In genomic region chr1:85584923-85585322, GRCh38 we compare ENCODE assay signal across 17 cellular contexts. TPM values are rescaled to one million over a fixed set of nuclear protein-coding genes. Genes with fewer than 3 reads are reported as not detected.
DNase-seq lines count a peak whose midpoint lies in the region; ATAC-seq, FAIRE-seq and TF ChIP-seq lines count a peak whose summit lies in the region.
"Had no signal": no experiment of that assay in that cellular context is flagged by ENCODE, and none has a peak within 500 bp of the region (broad histone marks: within the 10 kb centered on the region; RNA-seq: fewer than 3 reads in every experiment).

No MANE protein-coding gene starts in this region.

- DNase-seq in A673 (ENCODE audit: low spot score): no peak
- DNase-seq in choroid plexus epithelial cell (ENCODE audit: low read depth): peak; percentile 80
- DNase-seq in mesothelial cell of epicardium (ENCODE audit: low spot score in 2 of 2, unreplicated experiment in 2 of 2): no peak
- no peak for DNase-seq in D721Med (ENCODE audit: insufficient read length, low spot score)
- DNase-seq in activated naive CD8-positive, alpha-beta T cell treated with anti-CD3 and anti-CD28 coated beads, Interleukin-2, amount 50 U/mL, for 24 hours: no peak
- DNase-seq: activated T-cell treated with anti-CD3 and anti-CD28 coated beads, Interleukin-2, amount 50 U/mL, for 24 hours; anterior cingulate cortex; DMS53; immature natural killer cell; NCI-H526 treated with DMSO at 0.1 percent for 48 hours; SHP77 treated with DMSO at 0.1 percent for 48 hours had no signal

- ATAC-seq in HG03097 (IDR thresholded peaks at IDR 0.05; ENCODE audit: low FRiP score, unreplicated experiment): no peak
- ATAC-seq in GM21825 (IDR thresholded peaks at IDR 0.05; ENCODE audit: unreplicated experiment): no peak
- ATAC-seq in activated naive CD8-positive, alpha-beta T cell treated with anti-CD3 and anti-CD28 coated beads, Interleukin-2, amount 50 U/mL, for 24 hours: no peak
- ATAC-seq: activated CD4-positive, CD25-positive, alpha-beta regulatory T cell treated with anti-CD3 and anti-CD28 coated beads, Interleukin-2, amount 50 U/mL, for 24 hours had no signal

- no peak overlapping the region for H3K4me3 Mint-ChIP-seq in mesothelial cell of epicardium
- H3K4me3 Mint-ChIP-seq in activated naive CD8-positive, alpha-beta T cell treated with anti-CD3 and anti-CD28 coated beads, Interleukin-2, amount 50 U/mL, for 24 hours: no peak overlapping the region
- H3K4me3 Mint-ChIP-seq: activated T-cell treated with anti-CD3 and anti-CD28 coated beads, Interleukin-2, amount 50 U/mL, for 24 hours; immature natural killer cell had no signal

- no peaks in the 10 kb centered on the region for H4K20me1 ChIP-seq in KMS-11 (ENCODE audit: insufficient read depth)

- peak overlapping the region; percentile 13 for H3K27ac ChIP-seq in A673 (ENCODE audit: low read depth, low read length, poor library complexity, severe bottlenecking)
- H3K27ac ChIP-seq in KMS-11: no peak overlapping the region

- H3K9me3 Mint-ChIP-seq in mesothelial cell of epicardium: peaks cover 6% of the 10 kb centered on the region
- peaks cover 5% of the 10 kb centered on the region for H3K9me3 Mint-ChIP-seq in activated naive CD8-positive, alpha-beta T cell treated with anti-CD3 and anti-CD28 coated beads, Interleukin-2, amount 50 U/mL, for 24 hours
- H3K9me3 Mint-ChIP-seq: activated T-cell treated with anti-CD3 and anti-CD28 coated beads, Interleukin-2, amount 50 U/mL, for 24 hours had no signal

- H3K4me1 ChIP-seq in A673 (ENCODE audit: insufficient read depth, low read length, poor library complexity, severe bottlenecking) (peaks cover 32% of the 10 kb centered on the region), KMS-11 (ENCODE audit: low read depth, poor library complexity, severe bottlenecking) (peaks cover 24% of the 10 kb centered on the region)

- H2AFZ ChIP-seq in KMS-11 (ENCODE audit: low read depth): no peak overlapping the region

- BruUV-seq in A673 (replicated peaks; lab: Mats Ljungman, UMichigan): no TSS peak

- peaks cover 40% of the 10 kb centered on the region for H3K4me1 Mint-ChIP-seq in mesothelial cell of epicardium
- H3K4me1 Mint-ChIP-seq in activated naive CD8-positive, alpha-beta T cell treated with anti-CD3 and anti-CD28 coated beads, Interleukin-2, amount 50 U/mL, for 24 hours: peaks cover 15% of the 10 kb centered on the region

- CTCF ChIA-PET in A673 (lab: Charles Lee): interaction anchor here (1.0 kb wide), 1 partner anchor 8 kb away, joined by 3 read pairs; no protein-coding TSS in a partner anchor

- TF ChIP-seq CTCF in A673 (conservative IDR thresholded peaks at IDR 0.05; ENCODE audit: low read depth, low read length): no peak
- TF ChIP-seq CTCF in KMS-11 (conservative IDR thresholded peaks at IDR 0.05; ENCODE audit: low read depth, low read length): no peak
- TF ChIP-seq CTCF in choroid plexus epithelial cell (conservative IDR thresholded peaks at IDR 0.05; ENCODE audit: low read depth, low read length): no peak
- no peak for TF ChIP-seq CTCF in mesothelial cell of epicardium (IDR thresholded peaks at IDR 0.05; ENCODE audit: unreplicated experiment)
- no peak for TF ChIP-seq CTCF in D721Med (IDR thresholded peaks at IDR 0.05; ENCODE audit: insufficient read depth, missing control alignments)

- H3K27me3 Mint-ChIP-seq in mesothelial cell of epicardium (ENCODE audit: low read depth): peaks cover 3% of the 10 kb centered on the region
- H3K27me3 Mint-ChIP-seq in activated naive CD8-positive, alpha-beta T cell treated with anti-CD3 and anti-CD28 coated beads, Interleukin-2, amount 50 U/mL, for 24 hours: peaks cover 42% of the 10 kb centered on the region

- no peak for FAIRE-seq in D721Med (lab: Jason Lieb, UNC)
- FAIRE-seq: GM12892 had no signal

- H3K4me3 ChIP-seq in A673 (ENCODE audit: low read depth, low read length, poor library complexity, severe bottlenecking) (no peak overlapping the region), KMS-11 (IDR thresholded peaks at IDR 0.05; ENCODE audit: insufficient read depth, low read depth, low read length) (no peak overlapping the region), choroid plexus epithelial cell (ENCODE audit: low read depth, low read length) (no peak overlapping the region)
- H3K4me3 ChIP-seq: skin epidermis had no signal

- no peak overlapping the region for H3K9ac ChIP-seq in KMS-11

- peaks cover 21% of the 10 kb centered on the region for H3K36me3 Mint-ChIP-seq in mesothelial cell of epicardium
- peaks cover 2% of the 10 kb centered on the region for H3K36me3 Mint-ChIP-seq in activated naive CD8-positive, alpha-beta T cell treated with anti-CD3 and anti-CD28 coated beads, Interleukin-2, amount 50 U/mL, for 24 hours (ENCODE audit: low read depth)
- H3K36me3 Mint-ChIP-seq: immature natural killer cell had no signal

- H3K79me2 ChIP-seq in KMS-11 (ENCODE audit: insufficient read depth, low read depth): no peaks in the 10 kb centered on the region

- H3K36me3 ChIP-seq in A673 (ENCODE audit: insufficient read depth, low read length, poor library complexity, severe bottlenecking): peaks cover 11% of the 10 kb centered on the region
- H3K36me3 ChIP-seq in KMS-11 (ENCODE audit: insufficient read depth): no peaks in the 10 kb centered on the region

- POLR2A ChIA-PET in A673 (lab: Charles Lee; ENCODE audit: low non-redundant PET): no interaction called here

- H3K27me3 ChIP-seq in A673 (replicated peaks; ENCODE audit: insufficient read depth, low read depth, low read length, poor library complexity) (no peaks in the 10 kb centered on the region), KMS-11 (ENCODE audit: insufficient read depth, low read depth) (no peaks in the 10 kb centered on the region)

- peak overlapping the region; percentile 45; the same call in 1 of the 2 replicates for H3K4me2 ChIP-seq in KMS-11

- intact Hi-C loops in A673 (cut with micrococcal nuclease; ENCODE audit: unreplicated experiment): loop anchor here (5.0 kb wide), 2 partner anchors 107 to 188 kb away; no protein-coding TSS in a partner anchor

- no peaks in the 10 kb centered on the region for H3K9me3 ChIP-seq in A673 (ENCODE audit: low read depth, low read length, poor library complexity, severe bottlenecking)

- peak overlapping the region; percentile 93 for H3K27ac Mint-ChIP-seq in mesothelial cell of epicardium
- H3K27ac Mint-ChIP-seq in activated naive CD8-positive, alpha-beta T cell treated with anti-CD3 and anti-CD28 coated beads, Interleukin-2, amount 50 U/mL, for 24 hours: no peak overlapping the region
- H3K27ac Mint-ChIP-seq: activated T-cell treated with anti-CD3 and anti-CD28 coated beads, Interleukin-2, amount 50 U/mL, for 24 hours; immature natural killer cell had no signal

RNA-seq across cellular contexts. Expression of gene CCN1, which starts 4.4 kb away (rescaled TPM):
- total RNA-seq in A673 (2021): 13.5 and 24.3 TPM in 2 replicates
- total RNA-seq in mesothelial cell of epicardium: 731 to 797 TPM (median 760 TPM) in 3 replicates

Comparison
In these comparisons a context has a peak if more than half of its experiments do, and no peak if none do; other contexts are left out.
1. RNA of gene CCN1, which starts 4.4 kb away (total RNA-seq): 731 to 797 TPM in mesothelial cell of epicardium; 13.5 to 24.3 TPM in A673; every median in the first group is over 10 times any median in the second.